8 cellular contexts compared by ENCODE assay signal in genomic region chr3:53045784-53046170, GRCh38. TPM values are rescaled to one million over a fixed set of nuclear protein-coding genes. Genes with fewer than 3 reads are reported as not detected.
A peak's percentile ranks its signal among the peaks of the same experiment; 100 is the strongest.
DNase-seq lines count a peak whose midpoint lies in the region; ATAC-seq and TF ChIP-seq lines count a peak whose summit lies in the region.

Gene SFMBT1 (minus strand): TSS chr3:53046073. CDS start chr3:52969128, 76,945 bp downstream.

- no peaks in the 10 kb centered on the region for H3K9me2 ChIP-seq in OCI-LY1 (ENCODE audit: low read depth, low read length)

- peaks cover 11% of the 10 kb centered on the region for H3F3A ChIP-seq in OCI-LY1 (ENCODE audit: insufficient read depth, low read length)

- no peak within 1 kb of the TSS for H2AFZ ChIP-seq in OCI-LY1 (ENCODE audit: low read length)

- H3K9me3 ChIP-seq in OCI-LY1 (ENCODE audit: low read length), result no peaks in the 10 kb centered on the region

- no peak for TF ChIP-seq CTCF in OCI-LY1 (IDR thresholded peaks at IDR 0.05; ENCODE audit: low read length)

- no peaks in the 10 kb centered on the region for H3K27me3 ChIP-seq in OCI-LY1 (ENCODE audit: insufficient read depth, low read length)

- peak within 1 kb of the TSS; percentile 98 for H3K4me3 ChIP-seq in OCI-LY1 (ENCODE audit: low read depth, low read length, poor library complexity, severe bottlenecking)

- peak within 1 kb of the TSS; percentile 91 for H3K27ac Mint-ChIP-seq in activated T-helper 1 cell treated with anti-CD3 and anti-CD28 coated beads, Interleukin-12 subunit alpha, Interleukin-12 subunit beta, Interleukin-2, Interleukin-4 antibody, amounts not matched to agents 30 ng/mL and 10 ng/mL and 1 ng/mL, durations not matched to agents 14 hours and 24 hours and 36 hours
- peak within 1 kb of the TSS; percentile 88 to 91 for H3K27ac Mint-ChIP-seq in natural killer cell treated with Interleukin-12 subunit alpha and Interleukin-12 subunit beta and Interleukin-15 and Interleukin-18, amount 100 ng/mL, for 72 hours

- peaks cover 35% of the 10 kb centered on the region for H3K4me1 ChIP-seq in OCI-LY1 (ENCODE audit: insufficient read depth, low read length, severe bottlenecking)

- peak within 1 kb of the TSS; percentile 63 for H3K27ac ChIP-seq in OCI-LY1 (ENCODE audit: low read depth, low read length, poor library complexity, severe bottlenecking)

- peaks cover 8% of the 10 kb centered on the region for H3K36me3 Mint-ChIP-seq in activated T-helper 1 cell treated with anti-CD3 and anti-CD28 coated beads, Interleukin-12 subunit alpha, Interleukin-12 subunit beta, Interleukin-2, Interleukin-4 antibody, amounts not matched to agents 30 ng/mL and 10 ng/mL and 1 ng/mL, durations not matched to agents 14 hours and 24 hours and 36 hours (ENCODE audit: low read depth)
- no peaks in the 10 kb centered on the region for H3K36me3 Mint-ChIP-seq in natural killer cell treated with Interleukin-12 subunit alpha and Interleukin-12 subunit beta and Interleukin-15 and Interleukin-18, amount 100 ng/mL, for 72 hours

- H3K79me2 ChIP-seq in OCI-LY1 (ENCODE audit: insufficient read depth, low read length), result 0 out of 2 replicates have a peak, but pooled peaks cover 3% of the 10 kb centered on the region

- H3K27me3 Mint-ChIP-seq in activated T-helper 1 cell treated with anti-CD3 and anti-CD28 coated beads, Interleukin-12 subunit alpha, Interleukin-12 subunit beta, Interleukin-2, Interleukin-4 antibody, amounts not matched to agents 30 ng/mL and 10 ng/mL and 1 ng/mL, durations not matched to agents 14 hours and 24 hours and 36 hours (ENCODE audit: insufficient read depth), result peaks cover 22% of the 10 kb centered on the region
- H3K27me3 Mint-ChIP-seq in natural killer cell treated with Interleukin-12 subunit alpha and Interleukin-12 subunit beta and Interleukin-15 and Interleukin-18, amount 100 ng/mL, for 72 hours, result no peaks in the 10 kb centered on the region

- in situ Hi-C loops in ACHN (cut with HindIII; ENCODE audit: low pct_ligation_motif_present, low pct_unique_long_range_greater_than_20kb, low sequenced_read_pairs), result no loop called here

- H3K4me1 Mint-ChIP-seq in activated T-helper 1 cell treated with anti-CD3 and anti-CD28 coated beads, Interleukin-12 subunit alpha, Interleukin-12 subunit beta, Interleukin-2, Interleukin-4 antibody, amounts not matched to agents 30 ng/mL and 10 ng/mL and 1 ng/mL, durations not matched to agents 14 hours and 24 hours and 36 hours (ENCODE audit: low read depth), result peaks cover 38% of the 10 kb centered on the region
- H3K4me1 Mint-ChIP-seq in natural killer cell treated with Interleukin-12 subunit alpha and Interleukin-12 subunit beta and Interleukin-15 and Interleukin-18, amount 100 ng/mL, for 72 hours (ENCODE audit: low read depth in 2 of 2), result peaks cover 18 to 33% of the 10 kb centered on the region in 2 donors

- DNase-seq in ACHN (peak; percentile 71), fibroblast of peridontal ligament (ENCODE audit: extremely low read depth) (peak; percentile 45)
- peak; percentile 60 for DNase-seq in activated T-helper 1 cell treated with anti-CD3 and anti-CD28 coated beads, Interleukin-12 subunit alpha, Interleukin-12 subunit beta, Interleukin-2, Interleukin-4 antibody, amounts not matched to agents 30 ng/mL and 10 ng/mL and 1 ng/mL, durations not matched to agents 14 hours and 24 hours and 36 hours (ENCODE audit: low spot score)
- peak; percentile 72 for DNase-seq in natural killer cell treated with Interleukin-12 subunit alpha and Interleukin-12 subunit beta and Interleukin-15 and Interleukin-18, amount 100 ng/mL, for 72 hours (ENCODE audit: low spot score)
- DNase-seq in stimulated activated naive CD8-positive, alpha-beta T cell treated with anti-CD3 and anti-CD28 coated beads, Interleukin-15, Interleukin-2, amounts not matched to agents 100 U/mL and 50 U/mL, for 24 hours, result peak; percentile 82

- H3K9ac ChIP-seq in OCI-LY1 (ENCODE audit: low read length), result peak within 1 kb of the TSS; percentile 95

- 0 out of 2 replicates have a peak, but pooled peaks cover 12% of the 10 kb centered on the region for H4K20me1 ChIP-seq in OCI-LY1 (ENCODE audit: insufficient read depth, low read length)

- intact Hi-C loops in activated T-helper 1 cell treated with anti-CD3 and anti-CD28 coated beads, Interleukin-12 subunit alpha, Interleukin-12 subunit beta, Interleukin-2, Interleukin-4 antibody, amounts not matched to agents 30 ng/mL and 10 ng/mL and 1 ng/mL, durations not matched to agents 14 hours and 24 hours and 36 hours (cut with micrococcal nuclease), result loop anchor here (1.0 to 10.0 kb wide), 6 partner anchors 28 to 509 kb away; partner anchors contain the start of genes STIMATE, TKT and UQCC5

- peak within 1 kb of the TSS; percentile 95 for H3K4me3 Mint-ChIP-seq in activated T-helper 1 cell treated with anti-CD3 and anti-CD28 coated beads, Interleukin-12 subunit alpha, Interleukin-12 subunit beta, Interleukin-2, Interleukin-4 antibody, amounts not matched to agents 30 ng/mL and 10 ng/mL and 1 ng/mL, durations not matched to agents 14 hours and 24 hours and 36 hours
- H3K4me3 Mint-ChIP-seq in natural killer cell treated with Interleukin-12 subunit alpha and Interleukin-12 subunit beta and Interleukin-15 and Interleukin-18, amount 100 ng/mL, for 72 hours, result peak within 1 kb of the TSS; percentile 94

- ATAC-seq in GM18519 (IDR thresholded peaks at IDR 0.05; ENCODE audit: low FRiP score, unreplicated experiment) (peak; percentile 29), HG03095 (IDR thresholded peaks at IDR 0.05; ENCODE audit: unreplicated experiment) (peak; percentile 37)
- ATAC-seq in natural killer cell treated with Interleukin-12 subunit alpha and Interleukin-12 subunit beta and Interleukin-15 and Interleukin-18, amount 100 ng/mL, for 72 hours, result peak; percentile 77 to 83
- ATAC-seq in stimulated activated naive CD8-positive, alpha-beta T cell treated with anti-CD3 and anti-CD28 coated beads, Interleukin-15, Interleukin-2, amounts not matched to agents 100 U/mL and 50 U/mL, for 24 hours, result peak; percentile 53

- no peaks in the 10 kb centered on the region for H3K9me3 Mint-ChIP-seq in activated T-helper 1 cell treated with anti-CD3 and anti-CD28 coated beads, Interleukin-12 subunit alpha, Interleukin-12 subunit beta, Interleukin-2, Interleukin-4 antibody, amounts not matched to agents 30 ng/mL and 10 ng/mL and 1 ng/mL, durations not matched to agents 14 hours and 24 hours and 36 hours
- no peaks in the 10 kb centered on the region for H3K9me3 Mint-ChIP-seq in natural killer cell treated with Interleukin-12 subunit alpha and Interleukin-12 subunit beta and Interleukin-15 and Interleukin-18, amount 100 ng/mL, for 72 hours

- H3K36me3 ChIP-seq in OCI-LY1 (ENCODE audit: insufficient read depth, low read length), result 0 out of 2 replicates have a peak, but pooled peaks cover 3% of the 10 kb centered on the region

- H3K4me2 ChIP-seq in OCI-LY1 (ENCODE audit: low read length), result peak within 1 kb of the TSS; percentile 100

RNA-seq across cellular contexts. Expression of gene SFMBT1, which starts in this region (rescaled TPM):
- total RNA-seq in activated T-helper 1 cell treated with anti-CD3 and anti-CD28 coated beads, Interleukin-12 subunit alpha, Interleukin-12 subunit beta, Interleukin-2, Interleukin-4 antibody, amounts not matched to agents 30 ng/mL and 10 ng/mL and 1 ng/mL, durations not matched to agents 14 hours and 24 hours and 36 hours, result 28.4 and 31.0 TPM in 2 replicates
- 10 to 100 TPM; 20.0 to 25.5 TPM for total RNA-seq in natural killer cell treated with Interleukin-12 subunit alpha and Interleukin-12 subunit beta and Interleukin-15 and Interleukin-18, amount 100 ng/mL, for 72 hours

Comparison
In these comparisons a context has a peak if more than half of its experiments do, and no peak if none do; other contexts are left out.
1. Peak in every context shown above with its lines: DNase-seq, ATAC-seq, H3K4me3 ChIP-seq and H3K27ac ChIP-seq.
2. ATAC-seq: peak in every context shown above with its lines; median percentile 80 in natural killer cell treated with Interleukin-12 subunit alpha and Interleukin-12 subunit beta and Interleukin-15 and Interleukin-18, amount 100 ng/mL, for 72 hours; 53 in stimulated activated naive CD8-positive, alpha-beta T cell treated with anti-CD3 and anti-CD28 coated beads, Interleukin-15, Interleukin-2, amounts not matched to agents 100 U/mL and 50 U/mL, for 24 hours; 37 in HG03095; 29 in GM18519.